31 cellular contexts compared by ENCODE assay signal in genomic region chr10:79207096-79207357, GRCh38.
"Had no signal": no experiment of that assay in that cellular context is flagged by ENCODE, and none has a peak within 500 bp of the region (broad histone marks: within the 10 kb centered on the region; RNA-seq: fewer than 3 reads in every experiment).

No MANE protein-coding gene starts in this region.

- DNase-seq: activated B cell treated with CpG ODN at 0.5 μM for 24 hours; activated CD4-positive, alpha-beta memory T cell treated with anti-CD3 and anti-CD28 coated beads for 36 hours; activated CD4-positive, alpha-beta T cell treated with anti-CD3 and anti-CD28 coated beads for 4 hours; activated CD4-positive, alpha-beta T cell treated with anti-CD3 and anti-CD28 coated beads, Interleukin-2, amount 50 U/mL, for 1 hour; activated CD4-positive, CD25-positive, alpha-beta regulatory T cell treated with anti-CD3 and anti-CD28 coated beads, Interleukin-2, amount 50 U/mL, for 72 hours; activated CD8-positive, alpha-beta memory T cell treated with anti-CD3 and anti-CD28 coated beads, Interleukin-2, amount 50 U/mL, for 4 hours; activated effector memory CD4-positive, alpha-beta T cell treated with Interleukin-2 at 50 U/mL for 16 hours; activated naive CD4-positive, alpha-beta T cell treated with anti-CD3 and anti-CD28 coated beads, Interleukin-2, amount 10 ng/mL, durations not matched to agents 7 days and 5 days; activated naive CD8-positive, alpha-beta T cell treated with anti-CD3 and anti-CD28 coated beads, Interleukin-2, amount 50 U/mL, for 24 hours; activated T-cell treated with anti-CD3 and anti-CD28 coated beads for 4 hours; activated T-cell treated with anti-CD3 and anti-CD28 coated beads, Interleukin-2, amount 50 U/mL, for 4 hours; brain microvascular endothelial cell; Karpas-422; KBM-7; NCI-H1105; NCI-H1417 treated with DMSO at 0.1 percent for 48 hours; NCI-H187 treated with DMSO at 0.1 percent for 48 hours; NCI-H2081; NCI-H345; NCI-H524 treated with DMSO at 0.1 percent for 48 hours; SHP77 treated with DMSO at 0.1 percent for 48 hours; T-cell; T-helper 2 cell; T-helper 9 cell had no signal

- H3K27ac Mint-ChIP-seq: activated B cell treated with CpG ODN at 0.5 μM for 24 hours; activated CD4-positive, alpha-beta memory T cell treated with anti-CD3 and anti-CD28 coated beads for 36 hours; activated naive CD4-positive, alpha-beta T cell treated with anti-CD3 and anti-CD28 coated beads, Interleukin-2, amount 10 ng/mL, durations not matched to agents 7 days and 5 days; activated naive CD8-positive, alpha-beta T cell; activated naive CD8-positive, alpha-beta T cell treated with anti-CD3 and anti-CD28 coated beads, Interleukin-2, amount 50 U/mL, for 24 hours; activated T-helper 1 cell treated with anti-CD3 and anti-CD28 coated beads, Interleukin-12 subunit alpha, Interleukin-12 subunit beta, Interleukin-2, Interleukin-4 antibody, amounts not matched to agents 30 ng/mL and 10 ng/mL and 1 ng/mL, durations not matched to agents 14 hours and 24 hours and 36 hours; T-cell had no signal

- H3K9me3 ChIP-seq: SJSA1 had no signal

- H3K27me3 ChIP-seq: brain microvascular endothelial cell, SJSA1 had no signal

- H3K27me3 Mint-ChIP-seq: activated B cell treated with CpG ODN at 0.5 μM for 24 hours; activated CD4-positive, alpha-beta memory T cell treated with anti-CD3 and anti-CD28 coated beads for 36 hours; activated naive CD4-positive, alpha-beta T cell treated with anti-CD3 and anti-CD28 coated beads, Interleukin-2, amount 10 ng/mL, durations not matched to agents 7 days and 5 days; activated naive CD8-positive, alpha-beta T cell; activated naive CD8-positive, alpha-beta T cell treated with anti-CD3 and anti-CD28 coated beads, Interleukin-2, amount 50 U/mL, for 24 hours; central memory CD8-positive, alpha-beta T cell; T-cell had no signal

- H3K36me3 Mint-ChIP-seq: activated CD4-positive, alpha-beta memory T cell treated with anti-CD3 and anti-CD28 coated beads for 36 hours had no signal

- H3K4me3 Mint-ChIP-seq: activated B cell treated with CpG ODN at 0.5 μM for 24 hours; activated CD4-positive, alpha-beta memory T cell treated with anti-CD3 and anti-CD28 coated beads for 36 hours; activated naive CD4-positive, alpha-beta T cell treated with anti-CD3 and anti-CD28 coated beads, Interleukin-2, amount 10 ng/mL, durations not matched to agents 7 days and 5 days; activated naive CD8-positive, alpha-beta T cell; activated naive CD8-positive, alpha-beta T cell treated with anti-CD3 and anti-CD28 coated beads, Interleukin-2, amount 50 U/mL, for 24 hours; activated T-cell treated with anti-CD3 and anti-CD28 coated beads, Interleukin-2, amount 50 U/mL, for 4 hours; activated T-helper 1 cell treated with anti-CD3 and anti-CD28 coated beads, Interleukin-12 subunit alpha, Interleukin-12 subunit beta, Interleukin-2, Interleukin-4 antibody, amounts not matched to agents 30 ng/mL and 10 ng/mL and 1 ng/mL, durations not matched to agents 14 hours and 24 hours and 36 hours; central memory CD8-positive, alpha-beta T cell; T-cell had no signal

- H3K9me3 Mint-ChIP-seq: activated B cell treated with CpG ODN at 0.5 μM for 24 hours; activated CD4-positive, alpha-beta memory T cell treated with anti-CD3 and anti-CD28 coated beads for 36 hours; activated naive CD4-positive, alpha-beta T cell treated with anti-CD3 and anti-CD28 coated beads, Interleukin-2, amount 10 ng/mL, durations not matched to agents 7 days and 5 days; activated naive CD8-positive, alpha-beta T cell treated with anti-CD3 and anti-CD28 coated beads, Interleukin-2, amount 50 U/mL, for 24 hours; activated T-cell treated with anti-CD3 and anti-CD28 coated beads, Interleukin-2, amount 50 U/mL, for 4 hours; activated T-helper 1 cell treated with anti-CD3 and anti-CD28 coated beads, Interleukin-12 subunit alpha, Interleukin-12 subunit beta, Interleukin-2, Interleukin-4 antibody, amounts not matched to agents 30 ng/mL and 10 ng/mL and 1 ng/mL, durations not matched to agents 14 hours and 24 hours and 36 hours; central memory CD8-positive, alpha-beta T cell; T-cell had no signal

- H3K4me1 ChIP-seq: SJSA1 had no signal

- H3K4me3 ChIP-seq: SJSA1 had no signal

- ATAC-seq: activated naive CD8-positive, alpha-beta T cell treated with anti-CD3 and anti-CD28 coated beads, Interleukin-2, amount 50 U/mL, for 24 hours; activated T-cell treated with anti-CD3 and anti-CD28 coated beads, Interleukin-2, amount 50 U/mL, for 4 hours; Panc1; SK-N-SH treated with all-trans-retinoic acid at 6 μM for 48 hours; T-cell had no signal

- H3K27ac ChIP-seq: brain microvascular endothelial cell, SJSA1, VCaP had no signal

- H3K4me1 Mint-ChIP-seq: activated B cell treated with CpG ODN at 0.5 μM for 24 hours; activated naive CD4-positive, alpha-beta T cell treated with anti-CD3 and anti-CD28 coated beads, Interleukin-2, amount 10 ng/mL, durations not matched to agents 7 days and 5 days; activated naive CD8-positive, alpha-beta T cell treated with anti-CD3 and anti-CD28 coated beads, Interleukin-2, amount 50 U/mL, for 24 hours; central memory CD8-positive, alpha-beta T cell; T-cell had no signal
